Comparison of ENCODE assay signal across 8 cellular contexts in the genomic region with DNA sequence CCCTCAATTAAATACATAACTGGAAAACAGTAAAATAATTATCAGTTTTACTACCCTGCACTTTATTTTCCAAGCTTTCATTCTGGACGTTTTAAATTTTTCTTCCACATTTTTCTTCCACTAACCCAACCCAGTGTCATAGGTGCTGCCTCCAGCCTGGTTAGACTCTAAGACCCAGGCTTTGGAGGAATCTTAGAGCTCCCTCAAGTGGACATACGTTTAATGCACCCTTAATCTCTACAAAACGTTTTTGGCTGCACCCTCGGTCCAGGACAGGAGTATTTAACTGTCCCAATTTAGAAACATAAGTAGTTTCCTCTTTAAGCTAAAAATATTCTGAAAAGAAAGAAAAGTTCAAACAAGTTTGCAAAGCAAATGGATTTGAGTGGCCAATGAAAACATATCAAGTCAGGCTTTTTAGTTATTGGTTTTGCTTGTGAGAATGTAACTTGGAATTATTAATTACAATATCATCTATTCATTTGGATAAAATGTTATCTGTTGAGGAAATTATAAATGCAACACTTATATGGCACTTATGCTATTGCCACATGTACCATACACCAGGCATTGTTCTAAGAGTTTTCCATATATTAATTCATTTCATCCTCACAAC. TPM values are rescaled to one million over a fixed set of nuclear protein-coding genes. Genes with fewer than 3 reads are reported as not detected.
DNase-seq lines count a peak whose midpoint lies in the region; ATAC-seq and TF ChIP-seq lines count a peak whose summit lies in the region.

No MANE protein-coding gene starts in this region.

- H3K9me3 ChIP-seq in T-helper 17 cell (ENCODE audit: control insufficient read depth, low read length, poor library complexity, severe bottlenecking): no peaks in the 10 kb centered on the region
- H3K9me3 ChIP-seq in CD4-positive, alpha-beta memory T cell (ENCODE audit: control insufficient read depth in 1 of 2, low read length in 2 of 2): no peaks in the 10 kb centered on the region

- intact Hi-C loops in CD4-positive, alpha-beta memory T cell (cut with micrococcal nuclease): no loop called here

- no peaks in the 10 kb centered on the region for H3K36me3 Mint-ChIP-seq in T-helper 17 cell (ENCODE audit: low read depth)
- H3K36me3 Mint-ChIP-seq in CD4-positive, alpha-beta memory T cell: no peaks in the 10 kb centered on the region

- peak overlapping the region in 1 of 2 donors; percentile 32 for H3K27ac ChIP-seq in coronary artery
- no peak overlapping the region for H3K27ac ChIP-seq in CD4-positive, alpha-beta memory T cell (ENCODE audit: low read depth, low read length)

- H3K36me3 ChIP-seq in CD4-positive, alpha-beta memory T cell (ENCODE audit: insufficient read depth, low read length): no peaks in the 10 kb centered on the region

- no peak overlapping the region for H3K4me3 Mint-ChIP-seq in T-helper 17 cell
- no peak overlapping the region for H3K4me3 Mint-ChIP-seq in CD4-positive, alpha-beta memory T cell

- POLR2A ChIA-PET in CD4-positive, alpha-beta memory T cell (lab: Charles Lee; ENCODE audit: partially characterized antibody): no interaction called here

- no peaks in the 10 kb centered on the region for H3K4me1 Mint-ChIP-seq in T-helper 17 cell
- H3K4me1 Mint-ChIP-seq in CD4-positive, alpha-beta memory T cell: no peaks in the 10 kb centered on the region

- H3K27me3 Mint-ChIP-seq in T-helper 17 cell: peaks cover 8% of the 10 kb centered on the region
- H3K27me3 Mint-ChIP-seq in CD4-positive, alpha-beta memory T cell: peaks cover 2 to 3% of the 10 kb centered on the region in 2 donors

- no peaks in the 10 kb centered on the region for H3K4me1 ChIP-seq in CD4-positive, alpha-beta memory T cell (ENCODE audit: insufficient read depth, low read length)

- H3K27ac Mint-ChIP-seq in T-helper 17 cell: no peak overlapping the region
- H3K27ac Mint-ChIP-seq in CD4-positive, alpha-beta memory T cell: no peak overlapping the region

- no peaks in the 10 kb centered on the region for H3K27me3 ChIP-seq in CD4-positive, alpha-beta memory T cell (ENCODE audit: insufficient read depth, low read length)

- peak; percentile 83 for ATAC-seq in GM19452 (IDR thresholded peaks at IDR 0.05; ENCODE audit: unreplicated experiment)
- ATAC-seq in HG03565 (IDR thresholded peaks at IDR 0.05; ENCODE audit: unreplicated experiment): peak; percentile 86
- ATAC-seq in T-helper 17 cell: no peak

- peaks cover 0 to 4% (median 1%) of the 10 kb centered on the region in 8 donors for H3K9me3 Mint-ChIP-seq in CD4-positive, alpha-beta memory T cell

- H3K4me3 ChIP-seq in coronary artery: no peak overlapping the region
- H3K4me3 ChIP-seq in CD4-positive, alpha-beta memory T cell (ENCODE audit: low read length in 2 of 2): no peak overlapping the region

- DNase-seq in DMS114 treated with DMSO at 0.1 percent for 48 hours (lab: John Stamatoyannopoulos, UW; ENCODE audit: unreplicated experiment): peak; percentile 35
- peak; percentile 72 for DNase-seq in NOMO-1 treated with DMSO at 0.1 percent for 48 hours (lab: John Stamatoyannopoulos, UW; ENCODE audit: unreplicated experiment)
- DNase-seq in coronary artery (ENCODE audit: low spot score): no peak
- peak; percentile 24 to 27 for DNase-seq in lung microvascular endothelial cell (ENCODE audit: low read depth in 2 of 2)
- DNase-seq in T-helper 17 cell: no peak
- DNase-seq in CD4-positive, alpha-beta memory T cell: no peak

- peak; percentile 60 for TF ChIP-seq CTCF in coronary artery (IDR thresholded peaks at IDR 0.05)

- CTCF ChIA-PET in CD4-positive, alpha-beta memory T cell (lab: Charles Lee; ENCODE audit: partially characterized antibody): interaction anchor here (0.8 to 2.2 kb wide), 3 partner anchors 9 to 44 kb away, joined by 3 to 7 read pairs (median 3); no protein-coding TSS in a partner anchor

RNA-seq across cellular contexts. Expression of a gene that starts 38.9 kb away (rescaled TPM):
- under 0.01 TPM in 1 of 2 replicates, not detected in the other for total RNA-seq in lung microvascular endothelial cell
- total RNA-seq in T-helper 17 cell: under 1 TPM in 1 of 2 donors, not detected in 1; 0.21 TPM
- not detected for total RNA-seq in CD4-positive, alpha-beta memory T cell
- not detected for polyA plus RNA-seq in CD4-positive, alpha-beta memory T cell

Comparison
In these comparisons a context has a peak if more than half of its experiments do, and no peak if none do; other contexts are left out.
1. DNase-seq: peak in DMS114 treated with DMSO at 0.1 percent for 48 hours (single experiment), NOMO-1 treated with DMSO at 0.1 percent for 48 hours (single experiment) and lung microvascular endothelial cell (2 of 2); none in coronary artery (single experiment), T-helper 17 cell (0 of 3) and CD4-positive, alpha-beta memory T cell (0 of 5).